Comparison of ENCODE assay signal across 36 cellular contexts in the genomic region with DNA sequence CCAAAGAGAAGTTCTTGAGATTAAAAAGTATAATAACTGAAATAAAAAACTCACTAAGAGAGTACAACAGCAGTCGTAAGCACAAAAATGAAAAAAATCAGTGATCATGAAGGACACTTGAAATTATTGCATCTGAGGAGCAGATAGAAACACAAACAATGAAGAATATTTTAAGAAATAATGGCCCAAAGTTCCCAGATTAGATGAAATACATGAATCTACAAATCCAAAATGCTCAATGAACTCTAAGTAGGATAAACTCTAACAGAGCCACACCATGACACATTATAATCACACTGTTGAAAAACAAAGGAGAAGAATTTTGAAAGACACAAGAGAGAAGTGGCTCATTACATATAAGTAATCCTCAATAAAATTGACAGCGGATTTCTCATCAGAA. TPM values are rescaled to one million over a fixed set of nuclear protein-coding genes. Genes with fewer than 3 reads are reported as not detected.
"Had no signal": no experiment of that assay in that cellular context is flagged by ENCODE, and none has a peak within 500 bp of the region (broad histone marks: within the 10 kb centered on the region; RNA-seq: fewer than 3 reads in every experiment).

No MANE protein-coding gene starts in this region.

- DNase-seq: Karpas-422, Kasumi-1, MG63, MM.1S, MV-4-11, NCI-H1048, NCI-H1092, NCI-H1092 treated with DMSO at 0.1 percent for 48 hours, NCI-H1105, NCI-H1105 treated with DMSO at 0.1 percent for 48 hours, NCI-H1417, NCI-H1417 treated with DMSO at 0.1 percent for 48 hours, NCI-H1436, NCI-H1436 treated with DMSO at 0.1 percent for 48 hours, NCI-H146, NCI-H1694, NCI-H1694 treated with DMSO at 0.1 percent for 48 hours, NCI-H187, NCI-H187 treated with DMSO at 0.1 percent for 48 hours, NCI-H1930, NCI-H2029, NCI-H2029 treated with DMSO at 0.1 percent for 48 hours, NCI-H2081, NCI-H2081 treated with DMSO at 0.1 percent for 48 hours, NCI-H2107, NCI-H2171, NCI-H2171 treated with DMSO at 0.1 percent for 48 hours, NCI-H2227 treated with DMSO at 0.1 percent for 48 hours, NCI-H226, NCI-H345, NCI-H446, NCI-H446 treated with DMSO at 0.1 percent for 48 hours, NCI-H510A, NCI-H510A treated with DMSO at 0.1 percent for 48 hours, NCI-H524 had no signal

- H3K27me3 ChIP-seq: MG63 had no signal

- H3K36me3 ChIP-seq: MG63 had no signal

- H3K4me3 ChIP-seq: MG63 had no signal

RNA-seq across cellular contexts. Expression of a gene that starts 31.9 kb away (rescaled TPM):
- total RNA-seq: MCF 10A had no signal
